14 cellular contexts compared by ENCODE assay signal in genomic region chr22:24494535-24495364, GRCh38. TPM values are rescaled to one million over a fixed set of nuclear protein-coding genes. Genes with fewer than 3 reads are reported as not detected.
DNase-seq lines count a peak whose midpoint lies in the region; ATAC-seq and TF ChIP-seq lines count a peak whose summit lies in the region.
"Had no signal": no experiment of that assay in that cellular context is flagged by ENCODE, and none has a peak within 500 bp of the region (broad histone marks: within the 10 kb centered on the region; RNA-seq: fewer than 3 reads in every experiment).

UPB1 (plus strand) TSS chr22:24495332; CDS start chr22:24495404, 72 bp downstream.

- dilution Hi-C loops in mammary epithelial cell (cut with HindIII; ENCODE audit: low sequenced_read_pairs), result no loop called here

- peak within 1 kb of the TSS; percentile 89 for H3K4me2 ChIP-seq in mammary epithelial cell (ENCODE audit: insufficient read depth, low read depth, low read length)

- no peaks in the 10 kb centered on the region for H4K20me1 ChIP-seq in mammary epithelial cell (ENCODE audit: insufficient read depth, low read length)

- peaks cover 0 to 12% (median 7%) of the 10 kb centered on the region in 7 donors for H3K9me3 Mint-ChIP-seq in CD14-positive monocyte
- H3K9me3 Mint-ChIP-seq: activated naive CD8-positive, alpha-beta T cell treated with anti-CD3 and anti-CD28 coated beads, Interleukin-2, amount 10 ng/mL, durations not matched to agents 7 days and 5 days had no signal

- H3K36me3 ChIP-seq in mammary epithelial cell (ENCODE audit: insufficient read depth, low read length), result no peaks in the 10 kb centered on the region
- no peaks in the 10 kb centered on the region for H3K36me3 ChIP-seq in iPS-20b (ENCODE audit: insufficient read depth, low read depth, low read length)
- no peaks in the 10 kb centered on the region for H3K36me3 ChIP-seq in psoas muscle (ENCODE audit: insufficient read depth in 1 of 2, low read depth in 1 of 2)
- H3K36me3 ChIP-seq in tibial artery, result no peaks in the 10 kb centered on the region

- H3K27ac Mint-ChIP-seq in CD14-positive monocyte, result peak within 1 kb of the TSS in 1 of 7 donors; percentile 77
- H3K27ac Mint-ChIP-seq: activated naive CD8-positive, alpha-beta T cell treated with anti-CD3 and anti-CD28 coated beads, Interleukin-2, amount 10 ng/mL, durations not matched to agents 7 days and 5 days had no signal

- H3K4me1 ChIP-seq in mammary epithelial cell (ENCODE audit: insufficient read depth, low read length), result peaks cover 7% of the 10 kb centered on the region
- H3K4me1 ChIP-seq in iPS-20b (ENCODE audit: insufficient read depth, low read length), result no peaks in the 10 kb centered on the region
- H3K4me1 ChIP-seq in psoas muscle, result peaks cover 3% of the 10 kb centered on the region
- peaks cover 0 to 10% (median 5%) of the 10 kb centered on the region in 4 donors for H3K4me1 ChIP-seq in tibial artery

- ATAC-seq in psoas muscle, result peak; percentile 30 to 61 (median 35)
- ATAC-seq: PC-3 had no signal

- H3K4me3 Mint-ChIP-seq in CD14-positive monocyte, result peak within 1 kb of the TSS; percentile 1 to 76
- H3K4me3 Mint-ChIP-seq: activated naive CD8-positive, alpha-beta T cell treated with anti-CD3 and anti-CD28 coated beads, Interleukin-2, amount 10 ng/mL, durations not matched to agents 7 days and 5 days had no signal

- CTCF ChIA-PET in mammary epithelial cell (lab: Charles Lee; ENCODE audit: low non-redundant PET), result no interaction called here

- in situ Hi-C loops in mammary epithelial cell (cut with MboI; ENCODE audit: low sequenced_read_pairs in 2 of 2), result loop anchor here in 1 of 2 donors (5.0 kb wide), 1 partner anchor 48 kb away; no protein-coding TSS in a partner anchor

- no peak within 1 kb of the TSS for H3K9ac ChIP-seq in mammary epithelial cell (ENCODE audit: insufficient read depth, low read length)
- no peak within 1 kb of the TSS for H3K9ac ChIP-seq in iPS-20b (ENCODE audit: low read depth, low read length)

- H3K4me3 ChIP-seq in mammary epithelial cell (replicated peaks in 1 of 3; ENCODE audit: insufficient read depth in 1 of 3, low read depth in 2 of 3, low read length in 3 of 3) (peak within 1 kb of the TSS in 2 of 3 experiments; percentile 8 to 39), iPS-20b (ENCODE audit: low read length) (peak within 1 kb of the TSS; percentile 61; the same call in 1 of the 2 replicates), psoas muscle (peak within 1 kb of the TSS; percentile 50), tibial artery (peak within 1 kb of the TSS in 1 of 2 donors; percentile 19)

- peaks cover 9 to 10% of the 10 kb centered on the region in 2 donors for H3K36me3 Mint-ChIP-seq in CD14-positive monocyte
- H3K36me3 Mint-ChIP-seq: activated naive CD8-positive, alpha-beta T cell treated with anti-CD3 and anti-CD28 coated beads, Interleukin-2, amount 10 ng/mL, durations not matched to agents 7 days and 5 days had no signal

- intact Hi-C loops in CD14-positive monocyte (cut with micrococcal nuclease), result loop anchor here in 1 of 2 donors (5.0 kb wide), 1 partner anchor 43 kb away; no protein-coding TSS in a partner anchor
- intact Hi-C loops in mammary epithelial cell (cut with micrococcal nuclease), result no loop called here
- intact Hi-C loops in psoas muscle (cut with DNase I), result no loop called here
- intact Hi-C loops in tibial artery (cut with DNase I; ENCODE audit: low total_unique reads), result loop anchor here (5.0 kb wide), 1 partner anchor 72 kb away; no protein-coding TSS in a partner anchor

- peaks cover 36 to 40% (median 39%) of the 10 kb centered on the region in 3 donors for H3K27me3 Mint-ChIP-seq in CD14-positive monocyte (ENCODE audit: low read depth in 3 of 3)

- BruUV-seq in mammary epithelial cell (replicated peaks; lab: Mats Ljungman, UMichigan), result no TSS peak

- no peak for DNase-seq in CD14-positive monocyte (ENCODE audit: low spot score)
- no peak for DNase-seq in mammary epithelial cell
- no peak for DNase-seq in psoas muscle
- DNase-seq in KG1 (lab: John Stamatoyannopoulos, UW), result no peak
- DNase-seq in tibial artery, result no peak
- DNase-seq in SIG-M5 (lab: John Stamatoyannopoulos, UW), result no peak
- no peak for DNase-seq in 8988T
- DNase-seq: activated naive CD8-positive, alpha-beta T cell treated with anti-CD3 and anti-CD28 coated beads, Interleukin-2, amount 10 ng/mL, durations not matched to agents 7 days and 5 days; C1 segment of cervical spinal cord; KBM-7; NCI-H2029 treated with DMSO at 0.1 percent for 48 hours; PC-3; stimulated activated CD4-positive, alpha-beta T cell treated with anti-CD3 and anti-CD28 coated beads, Interleukin-4, amount 100 ng/mL, for 4 hours had no signal

- TF ChIP-seq CTCF in CD14-positive monocyte (IDR thresholded peaks at IDR 0.05) (no peak), mammary epithelial cell (conservative IDR thresholded peaks at IDR 0.05 in 1 of 2, IDR thresholded peaks at IDR 0.05 in 1 of 2; ENCODE audit: extremely low read depth in 1 of 2, insufficient read depth in 1 of 2, low read depth in 1 of 2, low read length in 2 of 2) (no peak), psoas muscle (IDR thresholded peaks at IDR 0.05) (no peak), tibial artery (IDR thresholded peaks at IDR 0.05) (no peak)

- 23% methylated on average over 5 of the region's 76 CpGs for WGBS in mammary epithelial cell (ENCODE audit: low coverage, missing lambda C conversion rate)
- WGBS in psoas muscle, 3 donors, result 29 to 42% (median 31%) methylated on average over 53 to 76 of the region's 76 CpGs

- peaks cover 3% of the 10 kb centered on the region for H3K27me3 ChIP-seq in mammary epithelial cell (ENCODE audit: insufficient read depth, low read length)
- H3K27me3 ChIP-seq in iPS-20b (ENCODE audit: insufficient read depth, low read length), result peaks cover 74% of the 10 kb centered on the region
- peaks cover 0 to 21% (median 14%) of the 10 kb centered on the region in 3 donors for H3K27me3 ChIP-seq in psoas muscle (ENCODE audit: insufficient read depth in 3 of 3, low read length in 2 of 3)
- H3K27me3 ChIP-seq in tibial artery, result peaks cover 0 to 13% of the 10 kb centered on the region in 2 donors

- H3K27ac ChIP-seq in mammary epithelial cell (ENCODE audit: insufficient read depth, low read depth, low read length), result no peak within 1 kb of the TSS
- no peak within 1 kb of the TSS for H3K27ac ChIP-seq in iPS-20b (ENCODE audit: low read length)
- H3K27ac ChIP-seq in psoas muscle, result no peak within 1 kb of the TSS
- no peak within 1 kb of the TSS for H3K27ac ChIP-seq in tibial artery

- no peaks in the 10 kb centered on the region for H3K79me2 ChIP-seq in mammary epithelial cell (ENCODE audit: insufficient read depth, low read length)

- H2AFZ ChIP-seq in mammary epithelial cell (ENCODE audit: low read depth, low read length), result peak within 1 kb of the TSS; percentile 88

- peaks cover 34% of the 10 kb centered on the region for H3K4me1 Mint-ChIP-seq in CD14-positive monocyte

- H3K9me3 ChIP-seq in mammary epithelial cell (replicated peaks; ENCODE audit: insufficient read depth, low read length) (no peaks in the 10 kb centered on the region), iPS-20b (ENCODE audit: insufficient read depth, low read depth, low read length) (peaks cover 6% of the 10 kb centered on the region), psoas muscle (no peaks in the 10 kb centered on the region), tibial artery (no peaks in the 10 kb centered on the region)

RNA-seq across cellular contexts. Expression of gene UPB1, which starts in this region (rescaled TPM):
- polyA plus RNA-seq in CD14-positive monocyte (under 1 TPM in 1 of 2 donors, not detected in 1; 0.17 TPM), mammary epithelial cell (not detected), psoas muscle (under 1 TPM; 0.11 to 0.21 (median 0.18) TPM)
- total RNA-seq in mammary epithelial cell (not detected), psoas muscle (under 1 TPM; 0.07 to 0.82 (median 0.19) TPM)
- polyA minus RNA-seq in mammary epithelial cell, result not detected

Comparison
In these comparisons a context has a peak if more than half of its experiments do, and no peak if none do; other contexts are left out.
1. Peak in ATAC-seq and H3K4me3 ChIP-seq in psoas muscle; RNA of the gene not detected or under 1 TPM.